8 cellular contexts compared by ENCODE assay signal in genomic region chr7:21352540-21353387, GRCh38.
DNase-seq lines count a peak whose midpoint lies in the region; ATAC-seq and TF ChIP-seq lines count a peak whose summit lies in the region.

No MANE protein-coding gene starts in this region.

- peak; percentile 78 for ATAC-seq in GM18867 (IDR thresholded peaks at IDR 0.05; ENCODE audit: unreplicated experiment)
- peak; percentile 85 for ATAC-seq in HG02642 (IDR thresholded peaks at IDR 0.05; ENCODE audit: poor library complexity, unreplicated experiment)
- ATAC-seq in left ventricle myocardium superior, result no peak

- DNase-seq in NB4 (ENCODE audit: low read depth) (peak; percentile 87), immature natural killer cell (peak; percentile 48 to 54 (median 53)), kidney tubule cell (ENCODE audit: low spot score) (no peak), glutamatergic neuron (no peak), left ventricle myocardium superior (no peak), osteocyte (ENCODE audit: extremely low spot score, unreplicated experiment) (no peak)

- intact Hi-C loops in left ventricle myocardium superior (cut with micrococcal nuclease), result no loop called here

- peak overlapping the region; percentile 50 for H3K4me3 ChIP-seq in NB4 (ENCODE audit: low read depth, low read length)

- H3K9me3 Mint-ChIP-seq in immature natural killer cell, result no peaks in the 10 kb centered on the region
- H3K9me3 Mint-ChIP-seq in glutamatergic neuron (ENCODE audit: unreplicated experiment), result no peaks in the 10 kb centered on the region
- H3K9me3 Mint-ChIP-seq in osteocyte (ENCODE audit: unreplicated experiment), result peaks cover 4% of the 10 kb centered on the region

- H3K27me3 Mint-ChIP-seq in immature natural killer cell (ENCODE audit: low read depth in 3 of 3) (peaks cover 0 to 5% (median 2%) of the 10 kb centered on the region in 3 donors), glutamatergic neuron (ENCODE audit: unreplicated experiment) (no peaks in the 10 kb centered on the region), osteocyte (ENCODE audit: unreplicated experiment) (no peaks in the 10 kb centered on the region)

- peaks cover 56 to 60% of the 10 kb centered on the region in 2 donors for H3K4me1 Mint-ChIP-seq in immature natural killer cell
- no peaks in the 10 kb centered on the region for H3K4me1 Mint-ChIP-seq in glutamatergic neuron (ENCODE audit: low read depth, unreplicated experiment)
- H3K4me1 Mint-ChIP-seq in osteocyte (ENCODE audit: unreplicated experiment), result no peaks in the 10 kb centered on the region

- H3K36me3 Mint-ChIP-seq in immature natural killer cell (no peaks in the 10 kb centered on the region), glutamatergic neuron (ENCODE audit: unreplicated experiment) (no peaks in the 10 kb centered on the region), osteocyte (ENCODE audit: unreplicated experiment) (no peaks in the 10 kb centered on the region)

- TF ChIP-seq POLR2A in NB4 (IDR thresholded peaks at IDR 0.05; ENCODE audit: extremely low read depth, insufficient read length), result no peak

- TF ChIP-seq CTCF in NB4 (IDR thresholded peaks at IDR 0.05; ENCODE audit: low read depth, low read length) (no peak), glutamatergic neuron (IDR thresholded peaks at IDR 0.05; ENCODE audit: partially characterized antibody, unreplicated experiment) (no peak), osteocyte (IDR thresholded peaks at IDR 0.05) (no peak)

- H3K4me3 Mint-ChIP-seq in immature natural killer cell (peak overlapping the region; percentile 51 to 88 (median 69)), glutamatergic neuron (ENCODE audit: unreplicated experiment) (no peak overlapping the region), osteocyte (ENCODE audit: unreplicated experiment) (no peak overlapping the region)

- peak overlapping the region; percentile 81 to 98 (median 95) for H3K27ac Mint-ChIP-seq in immature natural killer cell
- H3K27ac Mint-ChIP-seq in glutamatergic neuron (ENCODE audit: unreplicated experiment), result no peak overlapping the region
- no peak overlapping the region for H3K27ac Mint-ChIP-seq in osteocyte (ENCODE audit: unreplicated experiment)

Comparison
In these comparisons a context has a peak if more than half of its experiments do, and no peak if none do; other contexts are left out.
1. DNase-seq: peak in NB4 (single experiment) and immature natural killer cell (3 of 3); none in kidney tubule cell (single experiment), glutamatergic neuron (single experiment), left ventricle myocardium superior (single experiment) and osteocyte (single experiment).
2. H3K27ac Mint-ChIP-seq: peak in immature natural killer cell (6 of 6); none in glutamatergic neuron (single experiment) and osteocyte (single experiment).
3. H3K4me3 Mint-ChIP-seq: peak in immature natural killer cell (5 of 5); none in glutamatergic neuron (single experiment) and osteocyte (single experiment).